ENCODE assay signal across 13 cellular contexts in genomic region chrX:87516716-87517115, GRCh38. TPM values are rescaled to one million over a fixed set of nuclear protein-coding genes. Genes with fewer than 3 reads are reported as not detected.
DNase-seq lines count a peak whose midpoint lies in the region; ATAC-seq, FAIRE-seq and TF ChIP-seq lines count a peak whose summit lies in the region.
"Had no signal": no experiment of that assay in that cellular context is flagged by ENCODE, and none has a peak within 500 bp of the region (broad histone marks: within the 10 kb centered on the region; RNA-seq: fewer than 3 reads in every experiment).

No MANE protein-coding gene starts in this region.

- H3K9me3 Mint-ChIP-seq in mesothelial cell of epicardium = no peaks in the 10 kb centered on the region
- H3K9me3 Mint-ChIP-seq: activated naive CD8-positive, alpha-beta T cell treated with anti-CD3 and anti-CD28 coated beads, Interleukin-2, amount 10 ng/mL, durations not matched to agents 7 days and 5 days; effector memory CD8-positive, alpha-beta T cell had no signal

- in situ Hi-C loops in HepG2 (cut with HindIII; ENCODE audit: extremely low pct_ligation_motif_present, low pct_unique_long_range_greater_than_20kb) = no loop called here

- no peak overlapping the region for H2AFZ ChIP-seq in ACC112 (ENCODE audit: low read length, unreplicated experiment)
- H2AFZ ChIP-seq in OCI-LY3 (ENCODE audit: low read depth, low read length) = 0 out of 2 replicates have a peak overlapping the region, but pooled peaks have one; percentile 88
- no peak overlapping the region for H2AFZ ChIP-seq in HepG2 (ENCODE audit: low read length)

- TF ChIP-seq POLR2A in vagina (IDR thresholded peaks at IDR 0.05) = no peak
- TF ChIP-seq POLR2A in HepG2 (IDR thresholded peaks at IDR 0.05; ENCODE audit: insufficient read depth in 1 of 2, low read depth in 2 of 2, low read length in 2 of 2) = no peak

- POLR2A ChIA-PET in HepG2 (lab: Yijun Ruan, JAX) = no interaction called here

- CTCF ChIA-PET in HepG2 (lab: Yijun Ruan, JAX; ENCODE audit: low intra/inter-chr PET ratio, low total read pairs) = no interaction called here

- H4K20me1 ChIP-seq in OCI-LY3 (ENCODE audit: insufficient read depth, low read length) (no peaks in the 10 kb centered on the region), HepG2 (ENCODE audit: insufficient read depth, low read length) (no peaks in the 10 kb centered on the region)

- H3K4me3 ChIP-seq in ACC112 (ENCODE audit: low read depth, low read length) (peak overlapping the region; percentile 89), OCI-LY3 (ENCODE audit: low read length) (no peak overlapping the region), vagina (no peak overlapping the region), HepG2 (replicated peaks in 1 of 3; ENCODE audit: insufficient read depth in 1 of 3, low read depth in 2 of 3, low read length in 3 of 3) (no peak overlapping the region)
- H3K4me3 ChIP-seq: Peyer's patch had no signal

- H3K36me3 Mint-ChIP-seq in mesothelial cell of epicardium = no peaks in the 10 kb centered on the region
- H3K36me3 Mint-ChIP-seq: activated naive CD8-positive, alpha-beta T cell treated with anti-CD3 and anti-CD28 coated beads, Interleukin-2, amount 10 ng/mL, durations not matched to agents 7 days and 5 days had no signal

- TF ChIP-seq CTCF in OCI-LY3 (IDR thresholded peaks at IDR 0.05; ENCODE audit: low read depth, low read length) = no peak
- TF ChIP-seq CTCF in mesothelial cell of epicardium (IDR thresholded peaks at IDR 0.05; ENCODE audit: unreplicated experiment) = no peak
- no peak for TF ChIP-seq CTCF in vagina (IDR thresholded peaks at IDR 0.05)
- no peak for TF ChIP-seq CTCF in HepG2 (CRISPR knock-in tag; IDR thresholded peaks at IDR 0.05)

- H3K9me3 ChIP-seq in OCI-LY3 (ENCODE audit: insufficient read depth, low read length) = no peaks in the 10 kb centered on the region
- H3K9me3 ChIP-seq in vagina = no peaks in the 10 kb centered on the region
- no peaks in the 10 kb centered on the region for H3K9me3 ChIP-seq in HepG2 (ENCODE audit: low read length)
- H3K9me3 ChIP-seq: Peyer's patch had no signal

- H3K27me3 ChIP-seq in ACC112 (ENCODE audit: insufficient read depth, low read length) = no peaks in the 10 kb centered on the region
- no peaks in the 10 kb centered on the region for H3K27me3 ChIP-seq in OCI-LY3 (ENCODE audit: low read depth, low read length)
- no peaks in the 10 kb centered on the region for H3K27me3 ChIP-seq in vagina
- H3K27me3 ChIP-seq in HepG2 (ENCODE audit: control insufficient read depth in 1 of 2, insufficient read depth in 2 of 2, low read length in 2 of 2) = no peaks in the 10 kb centered on the region
- H3K27me3 ChIP-seq: Peyer's patch had no signal

- BruUV-seq in HepG2 (replicated peaks; lab: Mats Ljungman, UMichigan) = no TSS peak

- H3K79me2 ChIP-seq in ACC112 (ENCODE audit: control insufficient read depth, insufficient read depth, low read length, unreplicated experiment) = peaks cover 20% of the 10 kb centered on the region
- H3K79me2 ChIP-seq in OCI-LY3 (ENCODE audit: low read length) = no peaks in the 10 kb centered on the region
- no peaks in the 10 kb centered on the region for H3K79me2 ChIP-seq in HepG2 (ENCODE audit: insufficient read depth, low read length)

- FAIRE-seq in HepG2 (lab: Jason Lieb, UNC) = no peak
- FAIRE-seq: urothelium cell line had no signal

- H3K27ac ChIP-seq in ACC112 (ENCODE audit: low read depth, low read length) (peak overlapping the region; percentile 66), OCI-LY3 (ENCODE audit: low read length) (no peak overlapping the region), vagina (no peak overlapping the region), HepG2 (ENCODE audit: extremely low read length, insufficient read depth, low read length) (no peak overlapping the region)
- H3K27ac ChIP-seq: Peyer's patch had no signal

- H3K4me1 ChIP-seq in ACC112 (ENCODE audit: control insufficient read depth, insufficient read depth, low read length, unreplicated experiment) (peaks cover 33% of the 10 kb centered on the region), OCI-LY3 (ENCODE audit: low read length) (peaks cover 16% of the 10 kb centered on the region), vagina (no peaks in the 10 kb centered on the region), HepG2 (ENCODE audit: insufficient read depth, low read length) (no peaks in the 10 kb centered on the region)
- H3K4me1 ChIP-seq: Peyer's patch had no signal

- no peak for TF ChIP-seq EP300 in HepG2 (IDR thresholded peaks at IDR 0.05; ENCODE audit: low read depth in 2 of 2, low read length in 2 of 2)
- no peak for TF ChIP-seq EP300 in HepG2 (CRISPR knock-in tag; IDR thresholded peaks at IDR 0.05; ENCODE audit: borderline replicate concordance)

- H3K4me3 Mint-ChIP-seq in mesothelial cell of epicardium = peak overlapping the region; percentile 66
- H3K4me3 Mint-ChIP-seq: activated naive CD8-positive, alpha-beta T cell treated with anti-CD3 and anti-CD28 coated beads, Interleukin-2, amount 10 ng/mL, durations not matched to agents 7 days and 5 days; effector memory CD8-positive, alpha-beta T cell had no signal

- no peak for TF ChIP-seq RAD21 in HepG2 (CRISPR knock-in tag; IDR thresholded peaks at IDR 0.05)

- intact Hi-C loops in vagina (cut with DNase I) = no loop called here
- intact Hi-C loops in HepG2 (cut with micrococcal nuclease; ENCODE audit: unreplicated experiment) = no loop called here

- peaks cover 5% of the 10 kb centered on the region for H3K27me3 Mint-ChIP-seq in mesothelial cell of epicardium (ENCODE audit: low read depth)
- H3K27me3 Mint-ChIP-seq: activated naive CD8-positive, alpha-beta T cell treated with anti-CD3 and anti-CD28 coated beads, Interleukin-2, amount 10 ng/mL, durations not matched to agents 7 days and 5 days; effector memory CD8-positive, alpha-beta T cell had no signal

- peak; percentile 75 to 87 for DNase-seq in dermis microvascular lymphatic vessel endothelial cell (ENCODE audit: low read depth in 2 of 2)
- no peak for DNase-seq in mesothelial cell of epicardium (ENCODE audit: low spot score in 2 of 2, unreplicated experiment in 2 of 2)
- DNase-seq in vagina (ENCODE audit: extremely low spot score in 2 of 2) = no peak
- DNase-seq in HK-2 (ENCODE audit: unreplicated experiment) = no peak
- no peak for DNase-seq in NCI-H1436 treated with DMSO at 0.1 percent for 48 hours (lab: John Stamatoyannopoulos, UW)
- DNase-seq in HepG2 (ENCODE audit: low spot score) = no peak
- DNase-seq: activated naive CD8-positive, alpha-beta T cell treated with anti-CD3 and anti-CD28 coated beads, Interleukin-2, amount 10 ng/mL, durations not matched to agents 7 days and 5 days; DMS79; effector memory CD8-positive, alpha-beta T cell; Peyer's patch had no signal

- no peak for ATAC-seq in HepG2
- ATAC-seq: effector memory CD8-positive, alpha-beta T cell had no signal

- H3K27ac Mint-ChIP-seq in mesothelial cell of epicardium = no peak overlapping the region
- H3K27ac Mint-ChIP-seq: activated naive CD8-positive, alpha-beta T cell treated with anti-CD3 and anti-CD28 coated beads, Interleukin-2, amount 10 ng/mL, durations not matched to agents 7 days and 5 days; effector memory CD8-positive, alpha-beta T cell had no signal

- H3K4me1 Mint-ChIP-seq in mesothelial cell of epicardium = peaks cover 31% of the 10 kb centered on the region
- H3K4me1 Mint-ChIP-seq: activated naive CD8-positive, alpha-beta T cell treated with anti-CD3 and anti-CD28 coated beads, Interleukin-2, amount 10 ng/mL, durations not matched to agents 7 days and 5 days had no signal

- H3K9ac ChIP-seq in OCI-LY3 (ENCODE audit: low read length) = no peak overlapping the region
- no peak overlapping the region for H3K9ac ChIP-seq in HepG2 (ENCODE audit: insufficient read depth, low read depth, low read length)

- H3K4me2 ChIP-seq in OCI-LY3 (ENCODE audit: low read length) (0 out of 2 replicates have a peak overlapping the region, but pooled peaks have one; percentile 80), HepG2 (ENCODE audit: low read depth, low read length) (no peak overlapping the region)

- H3K36me3 ChIP-seq in ACC112 (ENCODE audit: insufficient read depth, low read length) = no peaks in the 10 kb centered on the region
- no peaks in the 10 kb centered on the region for H3K36me3 ChIP-seq in OCI-LY3 (replicated peaks; ENCODE audit: low read depth, low read length)
- H3K36me3 ChIP-seq in vagina = no peaks in the 10 kb centered on the region
- no peaks in the 10 kb centered on the region for H3K36me3 ChIP-seq in HepG2 (replicated peaks in 1 of 2; ENCODE audit: control insufficient read depth in 1 of 2, insufficient read depth in 2 of 2, low read length in 2 of 2)
- H3K36me3 ChIP-seq: Peyer's patch had no signal

TF ChIP-seq in HepG2, 621 proteins besides CTCF, POLR2A, EP300 and RAD21 (continues in another document):
- no peak for TF ChIP-seq ZNF20 (CRISPR knock-in tag; IDR thresholded peaks at IDR 0.05)
- TF ChIP-seq ZSCAN12 (CRISPR knock-in tag; IDR thresholded peaks at IDR 0.05) = no peak

RNA-seq across cellular contexts. Expression of gene KLHL4, which starts 0.9 kb away (rescaled TPM):
- total RNA-seq in dermis microvascular lymphatic vessel endothelial cell (82.5 and 157 TPM in 2 replicates), mesothelial cell of epicardium (4.9 to 5.2 TPM (median 5.0 TPM) in 3 replicates), vagina (0.25 TPM), HepG2 (2016; rRNA removed; fragmentation: Illumina TruSeq; extraction: Trizol) (0.13 and 0.15 TPM in 2 replicates)
- not detected in 2 replicates for total RNA-seq in HepG2 (2016; cell fraction: cytosol; rRNA removed; fragmentation: Illumina TruSeq; extraction: Trizol; ENCODE audit: low read depth)
- 0.12 TPM in 1 of 2 replicates, not detected in the other for total RNA-seq in HepG2 (2016; cell fraction: insoluble cytoplasmic fraction; rRNA removed; fragmentation: Illumina TruSeq; extraction: Trizol)
- not detected in 2 replicates for total RNA-seq in HepG2 (2016; cell fraction: membrane; rRNA removed; fragmentation: Illumina TruSeq; extraction: Trizol)
- total RNA-seq in HepG2 (2016; cell fraction: nucleus; rRNA removed; fragmentation: Illumina TruSeq; extraction: Trizol) = 0.13 TPM in 1 of 2 replicates, not detected in the other
- polyA plus RNA-seq in HepG2 (2011; rRNA removed) = 0.04 TPM in 1 of 2 replicates, not detected in the other
- 0.03 TPM in 1 of 2 replicates, not detected in the other for polyA plus RNA-seq in HepG2 (2011; cell fraction: cytosol; rRNA removed)
- not detected in 2 replicates for polyA plus RNA-seq in HepG2 (2011; cell fraction: nucleus; rRNA removed)
- not detected in 2 replicates for polyA plus RNA-seq in HepG2 (2012)
- not detected in 2 replicates for polyA plus RNA-seq in HepG2 (2016; cell fraction: cytosol; fragmentation: Illumina TruSeq; extraction: Trizol; ENCODE audit: low read depth)
- 0.07 TPM in 1 of 2 replicates, not detected in the other for polyA plus RNA-seq in HepG2 (2016; cell fraction: insoluble cytoplasmic fraction; fragmentation: Illumina TruSeq; extraction: Trizol; ENCODE audit: low read depth)
- polyA plus RNA-seq in HepG2 (2016; cell fraction: membrane; fragmentation: Illumina TruSeq; extraction: Trizol; ENCODE audit: low read depth) = not detected in 2 replicates
- polyA plus RNA-seq in HepG2 (2016; cell fraction: nucleus; fragmentation: Illumina TruSeq; extraction: Trizol; ENCODE audit: insufficient read depth, low read depth) = not detected in 2 replicates
- 1.5 TPM in 1 of 2 replicates, not detected in the other for polyA minus RNA-seq in HepG2 (2011; rRNA and poly(A)+ RNA removed; ENCODE audit: low replicate concordance)
- not detected in 2 replicates for polyA minus RNA-seq in HepG2 (2011; cell fraction: cytosol; rRNA and poly(A)+ RNA removed)
- polyA minus RNA-seq in HepG2 (2011; cell fraction: nucleus; rRNA and poly(A)+ RNA removed) = not detected in 2 replicates

Comparison
In these comparisons a context has a peak if more than half of its experiments do, and no peak if none do; other contexts are left out.
1. DNase-seq: peak in dermis microvascular lymphatic vessel endothelial cell (2 of 2); none in mesothelial cell of epicardium (0 of 2), vagina (0 of 2), HK-2 (single experiment), NCI-H1436 treated with DMSO at 0.1 percent for 48 hours (single experiment) and HepG2 (single experiment).
2. RNA of gene KLHL4, which starts 0.9 kb away (total RNA-seq): 82.5 to 157 TPM in dermis microvascular lymphatic vessel endothelial cell; 4.9 to 5.2 TPM in mesothelial cell of epicardium, 0.25 TPM in vagina (single experiment) and 0.12 to 0.15 TPM in HepG2; every median in the first group is over 10 times any median in the second.